20 cellular contexts compared by ENCODE assay signal in the genomic region with DNA sequence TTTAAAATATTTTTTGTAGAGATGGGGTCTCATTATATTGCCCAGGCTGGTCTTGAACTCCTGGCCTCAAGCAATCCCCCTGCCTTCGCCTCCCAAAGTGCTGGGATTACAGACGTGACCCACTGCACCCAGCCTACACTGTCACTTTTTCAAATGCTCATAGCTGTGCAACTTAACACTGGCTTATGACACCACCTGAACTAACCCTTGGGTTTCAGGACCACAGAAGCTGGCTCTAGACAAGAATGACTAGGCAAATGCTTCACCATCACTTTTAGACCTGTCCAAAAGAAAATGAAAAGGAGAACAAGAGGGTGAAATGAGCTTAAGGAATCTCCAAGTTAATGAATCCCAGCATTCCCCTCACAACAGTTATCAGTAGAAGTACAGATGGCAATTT. TPM values are rescaled to one million over a fixed set of nuclear protein-coding genes. Genes with fewer than 3 reads are reported as not detected.
A peak's percentile ranks its signal among the peaks of the same experiment; 100 is the strongest.
DNase-seq lines count a peak whose midpoint lies in the region; ATAC-seq and TF ChIP-seq lines count a peak whose summit lies in the region.
"Had no signal": no experiment of that assay in that cellular context is flagged by ENCODE, and none has a peak within 500 bp of the region (broad histone marks: within the 10 kb centered on the region; RNA-seq: fewer than 3 reads in every experiment).

No MANE protein-coding gene starts in this region.

- POLR2A ChIA-PET in CD4-positive, alpha-beta T cell (lab: Charles Lee): interaction anchor here (1.0 kb wide), 1 partner anchor 13 kb away, joined by 3 read pairs; a partner anchor contains a TSS

- CTCF ChIA-PET in CD4-positive, alpha-beta T cell (lab: Charles Lee): interaction anchor here (0.6 kb wide), 1 partner anchor 524 kb away, joined by 3 read pairs; no protein-coding TSS in a partner anchor

- TF ChIP-seq CTCF in CD4-positive, alpha-beta T cell (IDR thresholded peaks at IDR 0.05): no peak
- TF ChIP-seq CTCF in dorsolateral prefrontal cortex (IDR thresholded peaks at IDR 0.05 in 54 of 56, conservative IDR thresholded peaks at IDR 0.05 in 2 of 56; ENCODE audit: low read depth in 1 of 56, partially characterized antibody in 56 of 56): no peak

- no peak overlapping the region for H3K4me3 ChIP-seq in dorsolateral prefrontal cortex
- H3K4me3 ChIP-seq: BLaER1, GM23338 had no signal

- no peaks in the 10 kb centered on the region for H3K27me3 Mint-ChIP-seq in activated CD4-positive, alpha-beta T cell treated with anti-CD3 and anti-CD28 coated beads, Interleukin-2, amount 10 ng/mL, durations not matched to agents 24 days and 14 days
- no peaks in the 10 kb centered on the region for H3K27me3 Mint-ChIP-seq in CD4-positive, alpha-beta T cell
- H3K27me3 Mint-ChIP-seq in activated T-helper 17 cell treated with anti-CD3 and anti-CD28 coated beads, Interleukin-2, amount 50 U/mL, for 72 hours: no peaks in the 10 kb centered on the region
- H3K27me3 Mint-ChIP-seq: B cell; CD4-positive, CD25-positive, alpha-beta regulatory T cell; CD8-positive, alpha-beta memory T cell had no signal

- no peak overlapping the region for H3K27ac ChIP-seq in CD4-positive, alpha-beta T cell (ENCODE audit: low read depth, low read length)
- H3K27ac ChIP-seq in dorsolateral prefrontal cortex: no peak overlapping the region
- H3K27ac ChIP-seq: 22Rv1, BLaER1, C4-2B had no signal

- no peaks in the 10 kb centered on the region for H3K27me3 ChIP-seq in CD4-positive, alpha-beta T cell (ENCODE audit: control insufficient read depth, insufficient read depth, low read length)
- H3K27me3 ChIP-seq in dorsolateral prefrontal cortex: no peaks in the 10 kb centered on the region
- H3K27me3 ChIP-seq: BLaER1 had no signal

- ATAC-seq in CD4-positive, alpha-beta T cell (ENCODE audit: poor library complexity): no peak
- ATAC-seq in activated T-helper 17 cell treated with anti-CD3 and anti-CD28 coated beads, Interleukin-2, amount 50 U/mL, for 72 hours (replicated peaks): no peak
- ATAC-seq in stimulated activated effector memory CD8-positive, alpha-beta T cell treated with anti-CD3 and anti-CD28 coated beads, Interleukin-12 subunit alpha, Interleukin-12 subunit beta, amount 100 ng/mL, for 72 hours: peak; percentile 61
- ATAC-seq: GM23338, HCT116 had no signal

- H3K9me3 Mint-ChIP-seq in activated CD4-positive, alpha-beta T cell treated with anti-CD3 and anti-CD28 coated beads, Interleukin-2, amount 10 ng/mL, durations not matched to agents 24 days and 14 days: no peaks in the 10 kb centered on the region
- no peaks in the 10 kb centered on the region for H3K9me3 Mint-ChIP-seq in CD4-positive, alpha-beta T cell
- H3K9me3 Mint-ChIP-seq in activated T-helper 17 cell treated with anti-CD3 and anti-CD28 coated beads, Interleukin-2, amount 50 U/mL, for 72 hours: no peaks in the 10 kb centered on the region
- peaks cover 5% of the 10 kb centered on the region for H3K9me3 Mint-ChIP-seq in stimulated activated effector memory CD8-positive, alpha-beta T cell treated with anti-CD3 and anti-CD28 coated beads, Interleukin-12 subunit alpha, Interleukin-12 subunit beta, amount 100 ng/mL, for 72 hours
- H3K9me3 Mint-ChIP-seq: CD8-positive, alpha-beta memory T cell; HFFc6 had no signal

- H3K4me1 Mint-ChIP-seq in activated CD4-positive, alpha-beta T cell treated with anti-CD3 and anti-CD28 coated beads, Interleukin-2, amount 10 ng/mL, durations not matched to agents 24 days and 14 days: peaks cover 24% of the 10 kb centered on the region
- H3K4me1 Mint-ChIP-seq in CD4-positive, alpha-beta T cell (ENCODE audit: low read depth): peaks cover 36% of the 10 kb centered on the region
- H3K4me1 Mint-ChIP-seq in activated T-helper 17 cell treated with anti-CD3 and anti-CD28 coated beads, Interleukin-2, amount 50 U/mL, for 72 hours: peaks cover 23% of the 10 kb centered on the region
- H3K4me1 Mint-ChIP-seq in stimulated activated effector memory CD8-positive, alpha-beta T cell treated with anti-CD3 and anti-CD28 coated beads, Interleukin-12 subunit alpha, Interleukin-12 subunit beta, amount 100 ng/mL, for 72 hours: peaks cover 41% of the 10 kb centered on the region
- H3K4me1 Mint-ChIP-seq: GM23338, H9 had no signal

- H3K27ac Mint-ChIP-seq in activated CD4-positive, alpha-beta T cell treated with anti-CD3 and anti-CD28 coated beads, Interleukin-2, amount 10 ng/mL, durations not matched to agents 24 days and 14 days: peak overlapping the region; percentile 6
- H3K27ac Mint-ChIP-seq in CD4-positive, alpha-beta T cell: peak overlapping the region; percentile 49
- peak overlapping the region; percentile 82 for H3K27ac Mint-ChIP-seq in activated T-helper 17 cell treated with anti-CD3 and anti-CD28 coated beads, Interleukin-2, amount 50 U/mL, for 72 hours
- H3K27ac Mint-ChIP-seq in stimulated activated effector memory CD8-positive, alpha-beta T cell treated with anti-CD3 and anti-CD28 coated beads, Interleukin-12 subunit alpha, Interleukin-12 subunit beta, amount 100 ng/mL, for 72 hours: no peak overlapping the region
- H3K27ac Mint-ChIP-seq: B cell, HFFc6 had no signal

- DNase-seq in activated CD4-positive, alpha-beta T cell treated with anti-CD3 and anti-CD28 coated beads, Interleukin-2, amount 10 ng/mL, durations not matched to agents 24 days and 14 days: no peak
- DNase-seq in activated CD4-positive, alpha-beta T cell treated with anti-CD3 and anti-CD28 coated beads, Interleukin-2, amount 50 U/mL, for 4 hours: no peak
- no peak for DNase-seq in CD4-positive, alpha-beta T cell
- no peak for DNase-seq in stimulated activated effector memory CD8-positive, alpha-beta T cell treated with anti-CD3 and anti-CD28 coated beads, Interleukin-12 subunit alpha, Interleukin-12 subunit beta, amount 100 ng/mL, for 72 hours (ENCODE audit: low spot score in 2 of 2)
- DNase-seq in DMS153 (lab: John Stamatoyannopoulos, UW) (no peak), dorsolateral prefrontal cortex (no peak)
- DNase-seq: CD4-positive, CD25-positive, alpha-beta regulatory T cell; CD8-positive, alpha-beta memory T cell; DMS 273 treated with DMSO at 0.1 percent for 48 hours; DMS53; DMS79 treated with DMSO at 0.1 percent for 48 hours; H9; HFFc6 had no signal

- H3K9me3 ChIP-seq in CD4-positive, alpha-beta T cell (ENCODE audit: control insufficient read depth, low read length): no peaks in the 10 kb centered on the region

- intact Hi-C loops in activated CD4-positive, alpha-beta T cell treated with anti-CD3 and anti-CD28 coated beads, Interleukin-2, amount 10 ng/mL, durations not matched to agents 24 days and 14 days (cut with micrococcal nuclease): no loop called here
- intact Hi-C loops in CD4-positive, alpha-beta T cell (cut with DNase I, micrococcal nuclease): no loop called here
- intact Hi-C loops in dorsolateral prefrontal cortex (cut with DNase I): no loop called here

- H3K36me3 Mint-ChIP-seq in activated CD4-positive, alpha-beta T cell treated with anti-CD3 and anti-CD28 coated beads, Interleukin-2, amount 10 ng/mL, durations not matched to agents 24 days and 14 days (ENCODE audit: low read depth): peaks cover 81% of the 10 kb centered on the region
- H3K36me3 Mint-ChIP-seq in CD4-positive, alpha-beta T cell (ENCODE audit: low read depth): peaks cover 100% of the 10 kb centered on the region
- H3K36me3 Mint-ChIP-seq in activated T-helper 17 cell treated with anti-CD3 and anti-CD28 coated beads, Interleukin-2, amount 50 U/mL, for 72 hours (ENCODE audit: low read depth): peaks cover 100% of the 10 kb centered on the region
- H3K36me3 Mint-ChIP-seq in stimulated activated effector memory CD8-positive, alpha-beta T cell treated with anti-CD3 and anti-CD28 coated beads, Interleukin-12 subunit alpha, Interleukin-12 subunit beta, amount 100 ng/mL, for 72 hours: peaks cover 100% of the 10 kb centered on the region

- H3K4me3 Mint-ChIP-seq in activated CD4-positive, alpha-beta T cell treated with anti-CD3 and anti-CD28 coated beads, Interleukin-2, amount 10 ng/mL, durations not matched to agents 24 days and 14 days: no peak overlapping the region
- no peak overlapping the region for H3K4me3 Mint-ChIP-seq in CD4-positive, alpha-beta T cell
- H3K4me3 Mint-ChIP-seq in activated T-helper 17 cell treated with anti-CD3 and anti-CD28 coated beads, Interleukin-2, amount 50 U/mL, for 72 hours: no peak overlapping the region
- no peak overlapping the region for H3K4me3 Mint-ChIP-seq in stimulated activated effector memory CD8-positive, alpha-beta T cell treated with anti-CD3 and anti-CD28 coated beads, Interleukin-12 subunit alpha, Interleukin-12 subunit beta, amount 100 ng/mL, for 72 hours
- H3K4me3 Mint-ChIP-seq: B cell; CD8-positive, alpha-beta memory T cell; GM23338; H9; HFFc6 had no signal

RNA-seq across cellular contexts. Expression of a gene that starts 13.3 kb away (rescaled TPM):
- total RNA-seq in activated CD4-positive, alpha-beta T cell treated with anti-CD3 and anti-CD28 coated beads, Interleukin-2, amount 10 ng/mL, durations not matched to agents 24 days and 14 days: 58.1 and 60.2 TPM in 2 replicates
- total RNA-seq in CD4-positive, alpha-beta T cell: 10 to 100 TPM; 40.0 to 44.0 TPM
- total RNA-seq in activated T-helper 17 cell treated with anti-CD3 and anti-CD28 coated beads, Interleukin-2, amount 50 U/mL, for 72 hours: 10 to 100 TPM; 51.6 to 58.2 TPM
- 10 to 100 TPM; 44.4 to 79.5 (median 59.7) TPM for total RNA-seq in dorsolateral prefrontal cortex
